ENCODE assay signal across 1 cellular context in the genomic region with DNA sequence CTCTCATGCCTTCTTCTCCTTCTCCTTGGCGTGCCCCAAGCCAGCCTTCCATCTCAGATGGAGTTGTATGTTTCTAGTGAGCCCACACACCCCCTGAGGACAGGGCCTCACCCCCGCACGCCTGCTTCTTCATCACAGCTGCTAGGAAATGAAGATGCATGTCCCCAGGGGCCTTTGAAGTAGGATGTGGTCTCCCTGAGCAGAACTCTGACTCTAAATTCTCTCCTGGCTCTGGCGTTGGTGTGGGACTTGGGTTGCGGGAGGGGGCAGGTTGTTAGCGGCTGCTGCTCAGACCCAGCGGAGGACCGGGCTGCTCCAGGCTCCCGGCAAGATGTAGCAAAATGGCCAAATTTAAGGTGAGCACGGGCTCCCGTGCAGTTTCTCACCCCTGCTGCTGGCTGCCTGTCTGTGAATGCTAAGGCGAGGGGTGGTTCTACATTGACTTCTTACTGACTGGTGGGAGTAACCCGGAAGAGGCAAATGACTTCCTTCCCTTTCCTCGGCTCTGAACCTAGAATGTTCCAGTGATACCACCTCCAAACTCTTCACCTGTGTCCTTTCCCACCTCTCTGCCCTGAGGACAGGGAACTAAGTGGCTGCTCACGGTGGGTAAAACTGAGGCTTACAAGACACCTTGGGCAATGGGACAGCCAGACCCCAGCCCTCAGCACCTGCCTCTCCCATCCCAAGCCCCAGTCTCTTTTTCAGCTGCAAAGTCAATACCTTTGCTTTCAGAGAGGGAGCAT.
TF ChIP-seq lines count a peak whose summit lies in the region.

No MANE protein-coding gene starts in this region.

TF ChIP-seq in HepG2, 621 proteins besides CTCF, POLR2A, EP300 and RAD21 (continued from another document):
- no peak for TF ChIP-seq ZBTB3 (CRISPR knock-in tag; IDR thresholded peaks at IDR 0.05; ENCODE audit: borderline replicate concordance, low read depth)
- no peak for TF ChIP-seq RXRB (CRISPR knock-in tag; IDR thresholded peaks at IDR 0.05; ENCODE audit: borderline replicate concordance)
- 0 out of 2 replicates have a peak, but pooled peaks have one; percentile 28 for TF ChIP-seq ZNF670 (CRISPR knock-in tag; IDR thresholded peaks at IDR 0.05; ENCODE audit: borderline replicate concordance)
- TF ChIP-seq ZNF329 (CRISPR knock-in tag; IDR thresholded peaks at IDR 0.05; ENCODE audit: low read depth): no peak
- TF ChIP-seq, protein P1, sequence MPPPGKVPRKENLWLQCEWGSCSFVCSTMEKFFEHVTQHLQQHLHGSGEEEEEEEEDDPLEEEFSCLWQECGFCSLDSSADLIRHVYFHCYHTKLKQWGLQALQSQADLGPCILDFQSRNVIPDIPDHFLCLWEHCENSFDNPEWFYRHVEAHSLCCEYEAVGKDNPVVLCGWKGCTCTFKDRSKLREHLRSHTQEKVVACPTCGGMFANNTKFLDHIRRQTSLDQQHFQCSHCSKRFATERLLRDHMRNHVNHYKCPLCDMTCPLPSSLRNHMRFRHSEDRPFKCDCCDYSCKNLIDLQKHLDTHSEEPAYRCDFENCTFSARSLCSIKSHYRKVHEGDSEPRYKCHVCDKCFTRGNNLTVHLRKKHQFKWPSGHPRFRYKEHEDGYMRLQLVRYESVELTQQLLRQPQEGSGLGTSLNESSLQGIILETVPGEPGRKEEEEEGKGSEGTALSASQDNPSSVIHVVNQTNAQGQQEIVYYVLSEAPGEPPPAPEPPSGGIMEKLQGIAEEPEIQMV (CRISPR knock-in tag; IDR thresholded peaks at IDR 0.05; ENCODE audit: low read depth): no peak
- TF ChIP-seq ZKSCAN1 (IDR thresholded peaks at IDR 0.05; ENCODE audit: low read length): no peak
- TF ChIP-seq SRY (CRISPR knock-in tag; IDR thresholded peaks at IDR 0.05): 0 out of 2 replicates have a peak, but pooled peaks have one; percentile 36
- no peak for TF ChIP-seq KDM5B (CRISPR knock-in tag; IDR thresholded peaks at IDR 0.05; ENCODE audit: borderline replicate concordance)
- TF ChIP-seq REPIN1 (CRISPR knock-in tag; IDR thresholded peaks at IDR 0.05; ENCODE audit: borderline replicate concordance, low read depth): 0 out of 2 replicates have a peak, but pooled peaks have one; percentile 24
- TF ChIP-seq, protein P2, sequence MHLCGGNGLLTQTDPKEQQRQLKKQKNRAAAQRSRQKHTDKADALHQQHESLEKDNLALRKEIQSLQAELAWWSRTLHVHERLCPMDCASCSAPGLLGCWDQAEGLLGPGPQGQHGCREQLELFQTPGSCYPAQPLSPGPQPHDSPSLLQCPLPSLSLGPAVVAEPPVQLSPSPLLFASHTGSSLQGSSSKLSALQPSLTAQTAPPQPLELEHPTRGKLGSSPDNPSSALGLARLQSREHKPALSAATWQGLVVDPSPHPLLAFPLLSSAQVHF (CRISPR knock-in tag; IDR thresholded peaks at IDR 0.05): no peak
- TF ChIP-seq, protein P3, sequence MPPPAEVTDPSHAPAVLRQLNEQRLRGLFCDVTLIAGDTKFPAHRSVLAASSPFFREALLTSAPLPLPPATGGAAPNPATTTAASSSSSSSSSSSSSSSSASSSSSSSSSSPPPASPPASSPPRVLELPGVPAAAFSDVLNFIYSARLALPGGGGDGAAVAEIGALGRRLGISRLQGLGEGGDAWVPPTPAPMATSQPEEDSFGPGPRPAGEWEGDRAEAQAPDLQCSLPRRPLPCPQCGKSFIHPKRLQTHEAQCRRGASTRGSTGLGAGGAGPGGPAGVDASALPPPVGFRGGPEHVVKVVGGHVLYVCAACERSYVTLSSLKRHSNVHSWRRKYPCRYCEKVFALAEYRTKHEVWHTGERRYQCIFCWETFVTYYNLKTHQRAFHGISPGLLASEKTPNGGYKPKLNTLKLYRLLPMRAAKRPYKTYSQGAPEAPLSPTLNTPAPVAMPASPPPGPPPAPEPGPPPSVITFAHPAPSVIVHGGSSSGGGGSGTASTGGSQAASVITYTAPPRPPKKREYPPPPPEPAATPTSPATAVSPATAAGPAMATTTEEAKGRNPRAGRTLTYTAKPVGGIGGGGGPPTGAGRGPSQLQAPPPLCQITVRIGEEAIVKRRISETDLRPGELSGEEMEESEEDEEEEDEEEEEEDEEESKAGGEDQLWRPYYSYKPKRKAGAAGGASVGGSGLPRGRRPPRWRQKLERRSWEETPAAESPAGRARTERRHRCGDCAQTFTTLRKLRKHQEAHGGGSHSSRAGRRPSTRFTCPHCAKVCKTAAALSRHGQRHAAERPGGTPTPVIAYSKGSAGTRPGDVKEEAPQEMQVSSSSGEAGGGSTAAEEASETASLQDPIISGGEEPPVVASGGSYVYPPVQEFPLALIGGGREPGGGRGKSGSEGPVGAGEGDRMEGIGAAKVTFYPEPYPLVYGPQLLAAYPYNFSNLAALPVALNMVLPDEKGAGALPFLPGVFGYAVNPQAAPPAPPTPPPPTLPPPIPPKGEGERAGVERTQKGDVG (CRISPR knock-in tag; IDR thresholded peaks at IDR 0.05; ENCODE audit: borderline replicate concordance): no peak
- 0 out of 2 replicates have a peak, but pooled peaks have one; percentile 22 for TF ChIP-seq SMAD1 (CRISPR knock-in tag; IDR thresholded peaks at IDR 0.05; ENCODE audit: borderline replicate concordance, low read depth)
- TF ChIP-seq ZNF546 (CRISPR knock-in tag; conservative IDR thresholded peaks at IDR 0.05): no peak
TF ChIP-seq in HepG2: peak in this region for 6.
